In genomic region chr7:835491-836401, GRCh38 we compare ENCODE assay signal across 1 cellular context.
TF ChIP-seq lines count a peak whose summit lies in the region.

No MANE protein-coding gene starts in this region.

TF ChIP-seq in GM12878, 131 proteins besides CTCF, POLR2A, EP300 and RAD21:
- no peak for TF ChIP-seq RCOR1 (conservative IDR thresholded peaks at IDR 0.05; ENCODE audit: low read depth, low read length)
- TF ChIP-seq CREM (IDR thresholded peaks at IDR 0.05; ENCODE audit: low read depth), result peak; percentile 30; the same call in 1 of the 2 replicates
